ENCODE assay signal across 37 cellular contexts in the genomic region with DNA sequence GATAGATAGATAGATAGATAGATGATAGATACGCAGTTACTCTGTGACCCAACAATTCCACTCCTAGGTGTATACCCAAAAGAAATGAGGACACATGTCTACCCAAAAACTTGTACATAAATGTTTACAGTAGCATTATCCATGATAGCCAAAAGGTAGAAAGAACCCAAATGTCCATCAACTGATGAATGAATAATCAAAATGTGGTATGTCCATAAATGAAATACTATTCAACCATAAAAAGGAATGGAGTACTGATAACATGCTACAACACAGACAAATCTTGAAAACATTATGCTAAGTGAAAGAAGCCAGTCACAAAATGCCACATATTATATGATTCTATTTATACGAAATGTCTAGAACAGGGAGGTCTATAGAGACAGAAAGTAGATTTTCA.
"Had no signal": no experiment of that assay in that cellular context is flagged by ENCODE, and none has a peak within 500 bp of the region (broad histone marks: within the 10 kb centered on the region; RNA-seq: fewer than 3 reads in every experiment).

No MANE protein-coding gene starts in this region.

- H3K27ac ChIP-seq: adrenal gland, ascending aorta, body of pancreas, brain microvascular endothelial cell, breast epithelium, cardiac muscle cell had no signal

- H3K4me3 Mint-ChIP-seq: activated naive CD4-positive, alpha-beta T cell treated with anti-CD3 and anti-CD28 coated beads for 36 hours; activated naive CD4-positive, alpha-beta T cell treated with anti-CD3 and anti-CD28 coated beads, Interleukin-2, amount 10 ng/mL, durations not matched to agents 7 days and 5 days; activated naive CD4-positive, alpha-beta T cell treated with anti-CD3 and anti-CD28 coated beads, Interleukin-2, amount 50 U/mL, for 24 hours; activated naive CD8-positive, alpha-beta T cell; activated naive CD8-positive, alpha-beta T cell treated with anti-CD3 and anti-CD28 coated beads for 36 hours; activated naive CD8-positive, alpha-beta T cell treated with anti-CD3 and anti-CD28 coated beads, Interleukin-2, amount 10 ng/mL, durations not matched to agents 7 days and 5 days; activated naive CD8-positive, alpha-beta T cell treated with anti-CD3 and anti-CD28 coated beads, Interleukin-2, amount 50 U/mL, for 24 hours; activated T-cell treated with anti-CD3 and anti-CD28 coated beads, Interleukin-2, amount 50 U/mL, for 24 hours; activated T-cell treated with anti-CD3 and anti-CD28 coated beads, Interleukin-2, amount 50 U/mL, for 4 hours; activated T-cell treated with anti-CD3 and anti-CD28 coated beads, Interleukin-2, amount 50 U/mL, for 72 hours; activated T-helper 1 cell treated with anti-CD3 and anti-CD28 coated beads, Interleukin-12 subunit alpha, Interleukin-12 subunit beta, Interleukin-2, Interleukin-4 antibody, amounts not matched to agents 30 ng/mL and 10 ng/mL and 1 ng/mL, durations not matched to agents 14 hours and 24 hours and 36 hours; activated T-helper 17 cell treated with anti-CD3 and anti-CD28 coated beads, Interleukin-2, amount 50 U/mL, for 72 hours; brain; central memory CD8-positive, alpha-beta T cell had no signal

- H3K27me3 Mint-ChIP-seq: activated naive CD4-positive, alpha-beta T cell treated with anti-CD3 and anti-CD28 coated beads, Interleukin-2, amount 10 ng/mL, durations not matched to agents 7 days and 5 days; activated naive CD4-positive, alpha-beta T cell treated with anti-CD3 and anti-CD28 coated beads, Interleukin-2, amount 50 U/mL, for 24 hours; activated naive CD8-positive, alpha-beta T cell; activated naive CD8-positive, alpha-beta T cell treated with anti-CD3 and anti-CD28 coated beads for 36 hours; brain had no signal

- H3K4me1 Mint-ChIP-seq: activated naive CD4-positive, alpha-beta T cell treated with anti-CD3 and anti-CD28 coated beads, Interleukin-2, amount 10 ng/mL, durations not matched to agents 7 days and 5 days; activated naive CD4-positive, alpha-beta T cell treated with anti-CD3 and anti-CD28 coated beads, Interleukin-2, amount 50 U/mL, for 24 hours; activated naive CD8-positive, alpha-beta T cell treated with anti-CD3 and anti-CD28 coated beads for 36 hours; activated naive CD8-positive, alpha-beta T cell treated with anti-CD3 and anti-CD28 coated beads, Interleukin-2, amount 50 U/mL, for 24 hours; activated T-helper 17 cell treated with anti-CD3 and anti-CD28 coated beads, Interleukin-2, amount 50 U/mL, for 72 hours; brain; central memory CD8-positive, alpha-beta T cell had no signal

- H3K36me3 Mint-ChIP-seq: activated naive CD4-positive, alpha-beta T cell treated with anti-CD3 and anti-CD28 coated beads, Interleukin-2, amount 10 ng/mL, durations not matched to agents 7 days and 5 days; activated naive CD4-positive, alpha-beta T cell treated with anti-CD3 and anti-CD28 coated beads, Interleukin-2, amount 50 U/mL, for 72 hours; activated naive CD8-positive, alpha-beta T cell; activated naive CD8-positive, alpha-beta T cell treated with anti-CD3 and anti-CD28 coated beads for 36 hours; activated naive CD8-positive, alpha-beta T cell treated with anti-CD3 and anti-CD28 coated beads, Interleukin-2, amount 10 ng/mL, durations not matched to agents 7 days and 5 days; brain had no signal

- H3K27me3 ChIP-seq: adrenal gland, ascending aorta, body of pancreas, brain microvascular endothelial cell, breast epithelium, cardiac muscle cell had no signal

- H3K4me1 ChIP-seq: adrenal gland, ascending aorta, breast epithelium had no signal

- H3K4me3 ChIP-seq: adrenal gland, ascending aorta, body of pancreas, breast epithelium, cardiac muscle cell had no signal

- H3K27ac Mint-ChIP-seq: activated naive CD4-positive, alpha-beta T cell treated with anti-CD3 and anti-CD28 coated beads for 36 hours; activated naive CD4-positive, alpha-beta T cell treated with anti-CD3 and anti-CD28 coated beads, Interleukin-2, amount 10 ng/mL, durations not matched to agents 7 days and 5 days; activated naive CD4-positive, alpha-beta T cell treated with anti-CD3 and anti-CD28 coated beads, Interleukin-2, amount 50 U/mL, for 24 hours; activated naive CD4-positive, alpha-beta T cell treated with anti-CD3 and anti-CD28 coated beads, Interleukin-2, amount 50 U/mL, for 72 hours; activated naive CD8-positive, alpha-beta T cell; activated naive CD8-positive, alpha-beta T cell treated with anti-CD3 and anti-CD28 coated beads for 36 hours; activated naive CD8-positive, alpha-beta T cell treated with anti-CD3 and anti-CD28 coated beads, Interleukin-2, amount 10 ng/mL, durations not matched to agents 7 days and 5 days; activated naive CD8-positive, alpha-beta T cell treated with anti-CD3 and anti-CD28 coated beads, Interleukin-2, amount 50 U/mL, for 24 hours; activated T-cell treated with anti-CD3 and anti-CD28 coated beads, Interleukin-2, amount 50 U/mL, for 24 hours; activated T-cell treated with anti-CD3 and anti-CD28 coated beads, Interleukin-2, amount 50 U/mL, for 72 hours; activated T-helper 1 cell treated with anti-CD3 and anti-CD28 coated beads, Interleukin-12 subunit alpha, Interleukin-12 subunit beta, Interleukin-2, Interleukin-4 antibody, amounts not matched to agents 30 ng/mL and 10 ng/mL and 1 ng/mL, durations not matched to agents 14 hours and 24 hours and 36 hours; activated T-helper 17 cell treated with anti-CD3 and anti-CD28 coated beads, Interleukin-2, amount 50 U/mL, for 72 hours; activated T-helper 2 cell treated with anti-CD3 and anti-CD28 coated beads, Interferon-gamma antibody, Interleukin-2, Interleukin-4, amounts not matched to agents 10 μg/mL and 5 μg/mL and 100 μg/mL, durations not matched to agents 14 hours and 24 hours and 36 hours; brain had no signal

- H3K9me3 Mint-ChIP-seq: activated naive CD4-positive, alpha-beta T cell treated with anti-CD3 and anti-CD28 coated beads for 36 hours; activated naive CD4-positive, alpha-beta T cell treated with anti-CD3 and anti-CD28 coated beads, Interleukin-2, amount 10 ng/mL, durations not matched to agents 7 days and 5 days; activated naive CD4-positive, alpha-beta T cell treated with anti-CD3 and anti-CD28 coated beads, Interleukin-2, amount 50 U/mL, for 24 hours; activated naive CD8-positive, alpha-beta T cell treated with anti-CD3 and anti-CD28 coated beads for 36 hours; activated naive CD8-positive, alpha-beta T cell treated with anti-CD3 and anti-CD28 coated beads, Interleukin-2, amount 50 U/mL, for 24 hours; activated T-cell treated with anti-CD3 and anti-CD28 coated beads, Interleukin-2, amount 50 U/mL, for 24 hours; activated T-cell treated with anti-CD3 and anti-CD28 coated beads, Interleukin-2, amount 50 U/mL, for 72 hours; activated T-helper 17 cell treated with anti-CD3 and anti-CD28 coated beads, Interleukin-2, amount 50 U/mL, for 72 hours; activated T-helper 2 cell treated with anti-CD3 and anti-CD28 coated beads, Interferon-gamma antibody, Interleukin-2, Interleukin-4, amounts not matched to agents 10 μg/mL and 5 μg/mL and 100 μg/mL, durations not matched to agents 14 hours and 24 hours and 36 hours; central memory CD8-positive, alpha-beta T cell had no signal

- H3K9me3 ChIP-seq: adrenal gland, ascending aorta, body of pancreas, breast epithelium had no signal

- ATAC-seq: activated naive CD4-positive, alpha-beta T cell treated with anti-CD3 and anti-CD28 coated beads, Interleukin-2, amount 50 U/mL, for 72 hours; activated naive CD8-positive, alpha-beta T cell treated with anti-CD3 and anti-CD28 coated beads, Interleukin-2, amount 50 U/mL, for 24 hours; activated T-cell treated with anti-CD3 and anti-CD28 coated beads, Interleukin-2, amount 50 U/mL, for 4 hours; activated T-cell treated with anti-CD3 and anti-CD28 coated beads, Interleukin-2, amount 50 U/mL, for 72 hours; activated T-helper 17 cell treated with anti-CD3 and anti-CD28 coated beads, Interleukin-2, amount 50 U/mL, for 72 hours; body of pancreas had no signal

- DNase-seq: activated effector memory CD4-positive, alpha-beta T cell treated with anti-CD3 and anti-CD28 coated beads, Interleukin-2, amount 50 U/mL, for 16 hours; activated effector memory CD4-positive, alpha-beta T cell treated with Interleukin-2 at 50 U/mL for 16 hours; activated gamma-delta T cell; activated gamma-delta T cell treated with Interleukin-2 at 50 U/mL for 16 hours; activated naive CD4-positive, alpha-beta T cell; activated naive CD4-positive, alpha-beta T cell treated with anti-CD3 and anti-CD28 coated beads for 36 hours; activated naive CD4-positive, alpha-beta T cell treated with anti-CD3 and anti-CD28 coated beads, Interleukin-2, amount 10 ng/mL, durations not matched to agents 7 days and 5 days; activated naive CD4-positive, alpha-beta T cell treated with anti-CD3 and anti-CD28 coated beads, Interleukin-2, amount 50 U/mL, for 16 hours; activated naive CD4-positive, alpha-beta T cell treated with Interleukin-2 at 50 U/mL for 16 hours; activated naive CD8-positive, alpha-beta T cell treated with anti-CD3 and anti-CD28 coated beads for 36 hours; activated naive CD8-positive, alpha-beta T cell treated with anti-CD3 and anti-CD28 coated beads, Interleukin-2, amount 10 ng/mL, durations not matched to agents 7 days and 5 days; activated naive CD8-positive, alpha-beta T cell treated with anti-CD3 and anti-CD28 coated beads, Interleukin-2, amount 50 U/mL, for 24 hours; activated T-cell treated with anti-CD3 and anti-CD28 coated beads, Interleukin-2, amount 50 U/mL, for 24 hours; activated T-cell treated with anti-CD3 and anti-CD28 coated beads, Interleukin-2, amount 50 U/mL, for 4 hours; activated T-cell treated with anti-CD3 and anti-CD28 coated beads, Interleukin-2, amount 50 U/mL, for 48 hours; activated T-cell treated with anti-CD3 and anti-CD28 coated beads, Interleukin-2, amount 50 U/mL, for 72 hours; adrenal gland; amniotic stem cell; amygdala; anterior cingulate cortex; aorta; body of pancreas; brain microvascular endothelial cell; caudate nucleus; central memory CD4-positive, alpha-beta T cell; cerebellar nuclear complex had no signal

- H3K36me3 ChIP-seq: adrenal gland, ascending aorta, brain microvascular endothelial cell, breast epithelium, cardiac muscle cell had no signal
